14 cellular contexts compared by ENCODE assay signal in genomic region chr2:37667704-37668103, GRCh38. TPM values are rescaled to one million over a fixed set of nuclear protein-coding genes. Genes with fewer than 3 reads are reported as not detected.
DNase-seq lines count a peak whose midpoint lies in the region; ATAC-seq and TF ChIP-seq lines count a peak whose summit lies in the region.
"Had no signal": no experiment of that assay in that cellular context is flagged by ENCODE, and none has a peak within 500 bp of the region (broad histone marks: within the 10 kb centered on the region; RNA-seq: fewer than 3 reads in every experiment).

No MANE protein-coding gene starts in this region.

- no peak for TF ChIP-seq POLR2A in body of pancreas (IDR thresholded peaks at IDR 0.05)

- TF ChIP-seq CTCF in endodermal cell (conservative IDR thresholded peaks at IDR 0.05) (no peak), psoas muscle (IDR thresholded peaks at IDR 0.05) (no peak), body of pancreas (IDR thresholded peaks at IDR 0.05) (no peak)

- peak; percentile 41 for DNase-seq in LHCN-M2 (ENCODE audit: low read depth)
- no peak for DNase-seq in endodermal cell
- no peak for DNase-seq in psoas muscle
- no peak for DNase-seq in islet precursor cell
- no peak for DNase-seq in body of pancreas
- no peak for DNase-seq in caudate nucleus (lab: John Stamatoyannopoulos, UW)
- DNase-seq: activated CD4-positive, alpha-beta T cell treated with anti-CD3 and anti-CD28 coated beads for 36 hours; activated effector memory CD4-positive, alpha-beta T cell treated with anti-CD3 and anti-CD28 coated beads, Interleukin-2, amount 50 U/mL, for 16 hours; COR-L47; GOT3; NCI-H1694; nucleus accumbens had no signal

- H3K36me3 ChIP-seq in BLaER1 treated with 17β-estradiol and CSF1 and Interleukin-3, amounts not matched to agents 10 nM and 100 nM, result peaks cover 10 to 76% (median 35%) of the 10 kb centered on the region in 11 experiments; a peak in 20 of 22 replicates
- H3K36me3 ChIP-seq in endodermal cell (ENCODE audit: control insufficient read depth, insufficient read depth, low read length), result peaks cover 50% of the 10 kb centered on the region
- peaks cover 0 to 54% of the 10 kb centered on the region in 2 donors for H3K36me3 ChIP-seq in psoas muscle (ENCODE audit: insufficient read depth in 1 of 2, low read depth in 1 of 2)
- H3K36me3 ChIP-seq in body of pancreas (replicated peaks in 1 of 2; ENCODE audit: insufficient read depth in 1 of 2, low read depth in 2 of 2), result no peaks in the 10 kb centered on the region

- H3K4me1 ChIP-seq in BLaER1 treated with 17β-estradiol and CSF1 and Interleukin-3, amounts not matched to agents 10 nM and 100 nM, result peaks cover 54 to 81% (median 70%) of the 10 kb centered on the region in 10 experiments
- H3K4me1 ChIP-seq in endodermal cell (ENCODE audit: control insufficient read depth, insufficient read depth, low read length) (no peaks in the 10 kb centered on the region), psoas muscle (peaks cover 61% of the 10 kb centered on the region), body of pancreas (peaks cover 26% of the 10 kb centered on the region)

- peak overlapping the region in 2 of 11 experiments; percentile 96 to 98; a peak in 3 of 22 replicates for H3K27ac ChIP-seq in BLaER1 treated with 17β-estradiol and CSF1 and Interleukin-3, amounts not matched to agents 10 nM and 100 nM
- H3K27ac ChIP-seq in endodermal cell (ENCODE audit: low read depth, low read length), result no peak overlapping the region
- H3K27ac ChIP-seq in psoas muscle, result peak overlapping the region; percentile 100
- H3K27ac ChIP-seq in body of pancreas, result no peak overlapping the region
- H3K27ac ChIP-seq in caudate nucleus (ENCODE audit: low read depth, low read length), result no peak overlapping the region

- peaks cover 30% of the 10 kb centered on the region for H3K4me1 Mint-ChIP-seq in endodermal cell

- peaks cover 77 to 86% (median 84%) of the 10 kb centered on the region in 11 experiments for H4K20me1 ChIP-seq in BLaER1 treated with 17β-estradiol and CSF1 and Interleukin-3, amounts not matched to agents 10 nM and 100 nM

- WGBS in endodermal cell (ENCODE audit: insufficient coverage in 1 of 2, insufficient read length in 1 of 2), 2 experiments, result 88 to 93% methylated on average over 1 to 2 of the region's 2 CpGs
- WGBS in psoas muscle, 3 donors, result 83 to 88% (median 85%) methylated on average over 2 of the region's 2 CpGs
- WGBS in body of pancreas, 2 donors, result 73 to 79% methylated on average over 2 of the region's 2 CpGs

- H3K4me3 ChIP-seq in BLaER1 treated with 17β-estradiol and CSF1 and Interleukin-3, amounts not matched to agents 10 nM and 100 nM, result peak overlapping the region in 5 of 10 experiments; percentile 80 to 96 (median 95); a peak in 9 of 20 replicates
- H3K4me3 ChIP-seq in endodermal cell (ENCODE audit: low read length) (peak overlapping the region; percentile 97), psoas muscle (peak overlapping the region; percentile 98), body of pancreas (no peak overlapping the region)

- H3K4me2 ChIP-seq in BLaER1 treated with 17β-estradiol and CSF1 and Interleukin-3, amounts not matched to agents 10 nM and 100 nM, result peak overlapping the region; percentile 69 to 97 (median 93); a peak in 20 of 22 replicates

- H3K27ac Mint-ChIP-seq in endodermal cell, result no peak overlapping the region
- H3K27ac Mint-ChIP-seq: activated CD4-positive, alpha-beta T cell treated with anti-CD3 and anti-CD28 coated beads for 36 hours had no signal

- no peak overlapping the region for H3K4me3 Mint-ChIP-seq in endodermal cell
- H3K4me3 Mint-ChIP-seq: activated CD4-positive, alpha-beta T cell treated with anti-CD3 and anti-CD28 coated beads for 36 hours had no signal

- no peak for ATAC-seq in psoas muscle
- no peak for ATAC-seq in body of pancreas
- no peak for ATAC-seq in HG03432 (IDR thresholded peaks at IDR 0.05; ENCODE audit: unreplicated experiment)
- ATAC-seq: activated CD4-positive, alpha-beta T cell treated with anti-CD3 and anti-CD28 coated beads for 36 hours had no signal

- H3K9me3 Mint-ChIP-seq in endodermal cell, result no peaks in the 10 kb centered on the region

- H3K27me3 Mint-ChIP-seq in endodermal cell (ENCODE audit: insufficient read depth), result peaks cover 30% of the 10 kb centered on the region
- H3K27me3 Mint-ChIP-seq: activated CD4-positive, alpha-beta T cell treated with anti-CD3 and anti-CD28 coated beads for 36 hours had no signal

- peaks cover 13% of the 10 kb centered on the region for H3K36me3 Mint-ChIP-seq in endodermal cell (ENCODE audit: low read depth)

- intact Hi-C loops in psoas muscle (cut with DNase I), result loop anchor here in 1 of 2 donors (10.0 kb wide), 1 partner anchor 253 kb away; no protein-coding TSS in a partner anchor
- intact Hi-C loops in body of pancreas (cut with DNase I), result no loop called here

- no peaks in the 10 kb centered on the region for H3K9me3 ChIP-seq in BLaER1 treated with 17β-estradiol and CSF1 and Interleukin-3, amounts not matched to agents 10 nM and 100 nM (replicated peaks in 1 of 11)
- H3K9me3 ChIP-seq in endodermal cell (ENCODE audit: control insufficient read depth, low read length) (no peaks in the 10 kb centered on the region), psoas muscle (no peaks in the 10 kb centered on the region), body of pancreas (no peaks in the 10 kb centered on the region)

- H3K9ac ChIP-seq in BLaER1 treated with 17β-estradiol and CSF1 and Interleukin-3, amounts not matched to agents 10 nM and 100 nM, result peak overlapping the region in 5 of 11 experiments; percentile 34 to 97 (median 96); a peak in 8 of 22 replicates
- no peak overlapping the region for H3K9ac ChIP-seq in endodermal cell (ENCODE audit: extremely low read depth, low read length, poor library complexity, severe bottlenecking)

- H3K27me3 ChIP-seq in BLaER1 treated with 17β-estradiol and CSF1 and Interleukin-3, amounts not matched to agents 10 nM and 100 nM, result peaks cover 0 to 21% (median 6%) of the 10 kb centered on the region in 11 experiments; a peak in 9 of 22 replicates
- no peaks in the 10 kb centered on the region for H3K27me3 ChIP-seq in endodermal cell (ENCODE audit: control insufficient read depth, insufficient read depth, low read length, poor library complexity, severe bottlenecking)
- no peaks in the 10 kb centered on the region for H3K27me3 ChIP-seq in psoas muscle (ENCODE audit: insufficient read depth in 3 of 3, low read length in 2 of 3)
- no peaks in the 10 kb centered on the region for H3K27me3 ChIP-seq in body of pancreas

RNA-seq across cellular contexts. Expression of gene CDC42EP3, which starts 3.7 kb away (rescaled TPM):
- total RNA-seq in LHCN-M2 (2014; rRNA removed) (230 and 308 TPM in 2 replicates), endodermal cell (10 to 100 TPM; 26.4 to 30.2 TPM), psoas muscle (100 to 1,000 TPM in 1 of 4 donors, 10 to 100 TPM in 3; 50.9 to 174 (median 68.6) TPM), body of pancreas (1 to 10 TPM; 5.3 to 7.8 TPM)
- 222 TPM for polyA plus RNA-seq in LHCN-M2 (2012)
- 23.5 TPM for polyA plus RNA-seq in endodermal cell (2013, experiment 1 of 2)
- 26.2 TPM for polyA plus RNA-seq in endodermal cell (2013, experiment 2 of 2)
- 10 to 100 TPM in 2 of 3 donors, 1 to 10 TPM in 1; 8.8 to 47.8 (median 32.5) TPM for polyA plus RNA-seq in psoas muscle

Comparison
In these comparisons a context has a peak if more than half of its experiments do, and no peak if none do; other contexts are left out.
1. H3K4me3 ChIP-seq: peak in endodermal cell (single experiment) and psoas muscle (single experiment); none in body of pancreas (0 of 2).